Comparison of ENCODE assay signal across 21 cellular contexts in genomic region chr15:28129261-28129848, GRCh38. TPM values are rescaled to one million over a fixed set of nuclear protein-coding genes. Genes with fewer than 3 reads are reported as not detected.
"Had no signal": no experiment of that assay in that cellular context is flagged by ENCODE, and none has a peak within 500 bp of the region (broad histone marks: within the 10 kb centered on the region; RNA-seq: fewer than 3 reads in every experiment).

No MANE protein-coding gene starts in this region.

- H3K27me3 Mint-ChIP-seq: activated T-cell treated with anti-CD3 and anti-CD28 coated beads, Interleukin-2, amount 50 U/mL, for 24 hours; effector memory CD8-positive, alpha-beta T cell; progenitor cell of endocrine pancreas had no signal

- H3K4me3 Mint-ChIP-seq: activated T-cell treated with anti-CD3 and anti-CD28 coated beads, Interleukin-2, amount 50 U/mL, for 24 hours; effector memory CD8-positive, alpha-beta T cell; mesothelial cell of epicardium; natural killer cell had no signal

- H3K27me3 ChIP-seq: spleen, tibial artery had no signal

- H3K9me3 ChIP-seq: spleen, tibial artery had no signal

- H3K4me3 ChIP-seq: spleen, tibial artery had no signal

- H3K4me1 Mint-ChIP-seq: mesothelial cell of epicardium had no signal

- H3K9me3 Mint-ChIP-seq: activated T-cell treated with anti-CD3 and anti-CD28 coated beads, Interleukin-2, amount 50 U/mL, for 24 hours; effector memory CD8-positive, alpha-beta T cell; mesothelial cell of epicardium; natural killer cell had no signal

- H3K36me3 Mint-ChIP-seq: natural killer cell had no signal

- H3K27ac ChIP-seq: tibial artery had no signal

- H3K27ac Mint-ChIP-seq: activated T-cell treated with anti-CD3 and anti-CD28 coated beads, Interleukin-2, amount 50 U/mL, for 24 hours; mesothelial cell of epicardium; natural killer cell; progenitor cell of endocrine pancreas had no signal

- ATAC-seq: effector memory CD8-positive, alpha-beta T cell; left lobe of liver; natural killer cell; stimulated activated naive CD8-positive, alpha-beta T cell treated with anti-CD3 and anti-CD28 coated beads, Interleukin-15, Interleukin-2, amounts not matched to agents 100 U/mL and 50 U/mL, for 24 hours had no signal

- DNase-seq: activated CD4-positive, alpha-beta T cell treated with anti-CD3 and anti-CD28 coated beads for 1 hour; activated CD4-positive, alpha-beta T cell treated with anti-CD3 and anti-CD28 coated beads, Interleukin-2, amount 50 U/mL, for 1 hour; activated naive CD4-positive, alpha-beta T cell treated with Interleukin-2 at 50 U/mL for 16 hours; activated T-cell treated with anti-CD3 and anti-CD28 coated beads, Interleukin-2, amount 50 U/mL, for 24 hours; amygdala; effector memory CD8-positive, alpha-beta T cell; kidney; natural killer cell; retina; spleen; stimulated activated CD4-positive, alpha-beta T cell treated with anti-CD3 and anti-CD28 coated beads, Interleukin-4, amount 100 ng/mL, for 1 hour; stimulated activated naive CD8-positive, alpha-beta T cell treated with anti-CD3 and anti-CD28 coated beads, Interleukin-15, Interleukin-2, amounts not matched to agents 100 U/mL and 50 U/mL, for 24 hours; substantia nigra; T-helper 9 cell; tibial artery had no signal

RNA-seq across cellular contexts. Expression of gene OCA2, which starts 30.2 kb away (rescaled TPM):
- total RNA-seq: dermis microvascular lymphatic vessel endothelial cell; lung microvascular endothelial cell; T-helper 1 cell treated with Interleukin-12 subunit alpha and Interleukin-12 subunit beta and Interleukin-4 antibody, amounts not matched to agents 30 ng/mL and 1 ng/mL, for 36 hours had no signal
